Comparison of ENCODE assay signal across 8 cellular contexts in genomic region chr6:140921366-140922226, GRCh38.
DNase-seq lines count a peak whose midpoint lies in the region; ATAC-seq and TF ChIP-seq lines count a peak whose summit lies in the region.

No MANE protein-coding gene starts in this region.

- no peaks in the 10 kb centered on the region for H3K27me3 ChIP-seq in liver (ENCODE audit: control insufficient read depth in 4 of 4, insufficient read depth in 4 of 4, low read length in 3 of 4)
- H3K27me3 ChIP-seq in CD4-positive, alpha-beta memory T cell (ENCODE audit: insufficient read depth, low read length): no peaks in the 10 kb centered on the region

- CTCF ChIA-PET in CD4-positive, alpha-beta memory T cell (lab: Charles Lee; ENCODE audit: partially characterized antibody): interaction anchor here (0.7 kb wide), 1 partner anchor 13 kb away, joined by 3 read pairs; no protein-coding TSS in a partner anchor

- peaks cover 0 to 3% of the 10 kb centered on the region in 2 donors for H3K27me3 Mint-ChIP-seq in CD4-positive, alpha-beta memory T cell

- H3K4me1 ChIP-seq in liver (ENCODE audit: control insufficient read depth in 4 of 4, insufficient read depth in 4 of 4, low read length in 3 of 4): no peaks in the 10 kb centered on the region
- no peaks in the 10 kb centered on the region for H3K4me1 ChIP-seq in CD4-positive, alpha-beta memory T cell (ENCODE audit: insufficient read depth, low read length)

- H3K27ac ChIP-seq in liver (ENCODE audit: low read depth in 1 of 2, low read length in 2 of 2): no peak overlapping the region
- H3K27ac ChIP-seq in CD4-positive, alpha-beta memory T cell (ENCODE audit: low read depth, low read length): no peak overlapping the region

- H3K4me1 Mint-ChIP-seq in CD4-positive, alpha-beta memory T cell: no peaks in the 10 kb centered on the region

- DNase-seq in Right ventricle myocardium inferior (ENCODE audit: missing footprints): no peak
- DNase-seq in cardiac septum (ENCODE audit: low spot score): no peak
- peak; percentile 8 for DNase-seq in NCI-H774 (lab: John Stamatoyannopoulos, UW)
- DNase-seq in cerebellar cortex (ENCODE audit: low spot score): peak; percentile 67
- DNase-seq in CD4-positive, alpha-beta memory T cell: no peak
- DNase-seq in stimulated activated naive CD4-positive, alpha-beta T cell treated with Interleukin-2 at 50 U/mL for 16 hours (lab: John Stamatoyannopoulos, UW): no peak

- H3K9me3 Mint-ChIP-seq in CD4-positive, alpha-beta memory T cell: peaks cover 0 to 2% (median 0%) of the 10 kb centered on the region in 8 donors

- no peaks in the 10 kb centered on the region for H3K36me3 ChIP-seq in liver (ENCODE audit: control insufficient read depth in 4 of 4, insufficient read depth in 3 of 4, low read depth in 1 of 4, low read length in 3 of 4)
- no peaks in the 10 kb centered on the region for H3K36me3 ChIP-seq in CD4-positive, alpha-beta memory T cell (ENCODE audit: insufficient read depth, low read length)

- no peak overlapping the region for H3K9ac ChIP-seq in liver (ENCODE audit: low read depth in 1 of 2, low read length in 2 of 2)

- POLR2A ChIA-PET in CD4-positive, alpha-beta memory T cell (lab: Charles Lee; ENCODE audit: partially characterized antibody): interaction anchor here (1.0 kb wide), 1 partner anchor 1552 kb away, joined by 3 read pairs; no protein-coding TSS in a partner anchor

- H3K4me3 ChIP-seq in liver (ENCODE audit: low read depth in 1 of 3, low read length in 3 of 3): no peak overlapping the region
- H3K4me3 ChIP-seq in CD4-positive, alpha-beta memory T cell (ENCODE audit: low read length in 2 of 2): no peak overlapping the region

- intact Hi-C loops in Right ventricle myocardium inferior (cut with DNase I): no loop called here
- intact Hi-C loops in cardiac septum (cut with DNase I): loop anchor here (5.0 kb wide), 1 partner anchor 1549 kb away; the partner anchor contains the start of gene CITED2
- intact Hi-C loops in CD4-positive, alpha-beta memory T cell (cut with micrococcal nuclease): no loop called here

- H3K36me3 Mint-ChIP-seq in CD4-positive, alpha-beta memory T cell: no peaks in the 10 kb centered on the region

- TF ChIP-seq CTCF in liver (IDR thresholded peaks at IDR 0.05; ENCODE audit: low read depth, low read length, missing input control): peak; percentile 70

- no peaks in the 10 kb centered on the region for H3K9me3 ChIP-seq in liver (ENCODE audit: control insufficient read depth in 4 of 4, low read length in 3 of 4)
- no peaks in the 10 kb centered on the region for H3K9me3 ChIP-seq in CD4-positive, alpha-beta memory T cell (ENCODE audit: control insufficient read depth in 1 of 2, low read length in 2 of 2)

- H3K4me3 Mint-ChIP-seq in CD4-positive, alpha-beta memory T cell: no peak overlapping the region

- ATAC-seq in Right ventricle myocardium inferior (peak; percentile 69), HG03039 (IDR thresholded peaks at IDR 0.05; ENCODE audit: unreplicated experiment) (peak; percentile 81)

- TF ChIP-seq RAD21 in liver (IDR thresholded peaks at IDR 0.05): peak; percentile 90 to 92

- 46% methylated on average over 4 of the region's 4 CpGs for WGBS in liver

- no peak overlapping the region for H3K27ac Mint-ChIP-seq in CD4-positive, alpha-beta memory T cell

TF ChIP-seq in liver, 16 proteins besides CTCF, POLR2A, EP300 and RAD21:
- TF ChIP-seq FOXA1 (IDR thresholded peaks at IDR 0.05) (no peak), NR2F2 (IDR thresholded peaks at IDR 0.05) (no peak), RXRA (IDR thresholded peaks at IDR 0.05) (no peak), FOXA2 (IDR thresholded peaks at IDR 0.05) (no peak), EGR1 (IDR thresholded peaks at IDR 0.05; ENCODE audit: low read depth in 2 of 2) (no peak), SP1 (IDR thresholded peaks at IDR 0.05) (no peak), JUND (IDR thresholded peaks at IDR 0.05) (no peak), HNF4A (conservative IDR thresholded peaks at IDR 0.05) (no peak), TAF1 (conservative IDR thresholded peaks at IDR 0.05) (no peak)
- TF ChIP-seq, protein P1, sequence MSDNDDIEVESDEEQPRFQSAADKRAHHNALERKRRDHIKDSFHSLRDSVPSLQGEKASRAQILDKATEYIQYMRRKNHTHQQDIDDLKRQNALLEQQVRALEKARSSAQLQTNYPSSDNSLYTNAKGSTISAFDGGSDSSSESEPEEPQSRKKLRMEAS (IDR thresholded peaks at IDR 0.05): no peak
- TF ChIP-seq, protein P2, sequence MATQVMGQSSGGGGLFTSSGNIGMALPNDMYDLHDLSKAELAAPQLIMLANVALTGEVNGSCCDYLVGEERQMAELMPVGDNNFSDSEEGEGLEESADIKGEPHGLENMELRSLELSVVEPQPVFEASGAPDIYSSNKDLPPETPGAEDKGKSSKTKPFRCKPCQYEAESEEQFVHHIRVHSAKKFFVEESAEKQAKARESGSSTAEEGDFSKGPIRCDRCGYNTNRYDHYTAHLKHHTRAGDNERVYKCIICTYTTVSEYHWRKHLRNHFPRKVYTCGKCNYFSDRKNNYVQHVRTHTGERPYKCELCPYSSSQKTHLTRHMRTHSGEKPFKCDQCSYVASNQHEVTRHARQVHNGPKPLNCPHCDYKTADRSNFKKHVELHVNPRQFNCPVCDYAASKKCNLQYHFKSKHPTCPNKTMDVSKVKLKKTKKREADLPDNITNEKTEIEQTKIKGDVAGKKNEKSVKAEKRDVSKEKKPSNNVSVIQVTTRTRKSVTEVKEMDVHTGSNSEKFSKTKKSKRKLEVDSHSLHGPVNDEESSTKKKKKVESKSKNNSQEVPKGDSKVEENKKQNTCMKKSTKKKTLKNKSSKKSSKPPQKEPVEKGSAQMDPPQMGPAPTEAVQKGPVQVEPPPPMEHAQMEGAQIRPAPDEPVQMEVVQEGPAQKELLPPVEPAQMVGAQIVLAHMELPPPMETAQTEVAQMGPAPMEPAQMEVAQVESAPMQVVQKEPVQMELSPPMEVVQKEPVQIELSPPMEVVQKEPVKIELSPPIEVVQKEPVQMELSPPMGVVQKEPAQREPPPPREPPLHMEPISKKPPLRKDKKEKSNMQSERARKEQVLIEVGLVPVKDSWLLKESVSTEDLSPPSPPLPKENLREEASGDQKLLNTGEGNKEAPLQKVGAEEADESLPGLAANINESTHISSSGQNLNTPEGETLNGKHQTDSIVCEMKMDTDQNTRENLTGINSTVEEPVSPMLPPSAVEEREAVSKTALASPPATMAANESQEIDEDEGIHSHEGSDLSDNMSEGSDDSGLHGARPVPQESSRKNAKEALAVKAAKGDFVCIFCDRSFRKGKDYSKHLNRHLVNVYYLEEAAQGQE (IDR thresholded peaks at IDR 0.05): no peak
- TF ChIP-seq, protein P3, sequence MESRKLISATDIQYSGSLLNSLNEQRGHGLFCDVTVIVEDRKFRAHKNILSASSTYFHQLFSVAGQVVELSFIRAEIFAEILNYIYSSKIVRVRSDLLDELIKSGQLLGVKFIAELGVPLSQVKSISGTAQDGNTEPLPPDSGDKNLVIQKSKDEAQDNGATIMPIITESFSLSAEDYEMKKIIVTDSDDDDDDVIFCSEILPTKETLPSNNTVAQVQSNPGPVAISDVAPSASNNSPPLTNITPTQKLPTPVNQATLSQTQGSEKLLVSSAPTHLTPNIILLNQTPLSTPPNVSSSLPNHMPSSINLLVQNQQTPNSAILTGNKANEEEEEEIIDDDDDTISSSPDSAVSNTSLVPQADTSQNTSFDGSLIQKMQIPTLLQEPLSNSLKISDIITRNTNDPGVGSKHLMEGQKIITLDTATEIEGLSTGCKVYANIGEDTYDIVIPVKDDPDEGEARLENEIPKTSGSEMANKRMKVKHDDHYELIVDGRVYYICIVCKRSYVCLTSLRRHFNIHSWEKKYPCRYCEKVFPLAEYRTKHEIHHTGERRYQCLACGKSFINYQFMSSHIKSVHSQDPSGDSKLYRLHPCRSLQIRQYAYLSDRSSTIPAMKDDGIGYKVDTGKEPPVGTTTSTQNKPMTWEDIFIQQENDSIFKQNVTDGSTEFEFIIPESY (IDR thresholded peaks at IDR 0.05): no peak
- TF ChIP-seq, protein P4, sequence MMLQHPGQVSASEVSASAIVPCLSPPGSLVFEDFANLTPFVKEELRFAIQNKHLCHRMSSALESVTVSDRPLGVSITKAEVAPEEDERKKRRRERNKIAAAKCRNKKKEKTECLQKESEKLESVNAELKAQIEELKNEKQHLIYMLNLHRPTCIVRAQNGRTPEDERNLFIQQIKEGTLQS (IDR thresholded peaks at IDR 0.05): no peak

Comparison
In these comparisons a context has a peak if more than half of its experiments do, and no peak if none do; other contexts are left out.
1. DNase-seq: peak in NCI-H774 (single experiment) and cerebellar cortex (single experiment); none in Right ventricle myocardium inferior (single experiment), cardiac septum (single experiment), CD4-positive, alpha-beta memory T cell (0 of 5) and stimulated activated naive CD4-positive, alpha-beta T cell treated with Interleukin-2 at 50 U/mL for 16 hours (single experiment).